Comparison of ENCODE assay signal across 35 cellular contexts in the genomic region with DNA sequence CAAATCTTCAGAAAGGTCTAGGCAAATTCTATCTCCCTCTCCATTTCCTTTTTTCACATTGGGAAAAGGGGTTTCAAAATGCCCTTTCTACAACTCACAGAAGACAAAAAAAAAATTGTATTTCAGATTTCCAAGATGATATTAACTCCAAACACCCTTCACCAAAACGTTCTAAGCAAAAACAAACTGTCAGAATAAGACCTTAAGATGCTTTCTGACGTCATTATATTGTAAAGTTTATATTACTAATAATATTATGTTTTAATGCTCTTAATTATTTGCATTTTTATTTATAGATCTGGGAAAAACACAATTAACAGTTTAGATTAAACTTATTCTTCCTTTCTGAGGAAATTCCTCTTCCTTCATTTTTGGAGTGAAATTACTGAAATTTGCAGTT.
"Had no signal": no experiment of that assay in that cellular context is flagged by ENCODE, and none has a peak within 500 bp of the region (broad histone marks: within the 10 kb centered on the region; RNA-seq: fewer than 3 reads in every experiment).

No MANE protein-coding gene starts in this region.

- H3K9me3 ChIP-seq: MG63 had no signal

- H3K4me3 ChIP-seq: MG63 had no signal

- H3K36me3 ChIP-seq: MG63 had no signal

- H3K27me3 ChIP-seq: MG63 had no signal

- DNase-seq: Karpas-422, Kasumi-1, MG63, MM.1S, MV-4-11, NCI-H1048, NCI-H1092, NCI-H1092 treated with DMSO at 0.1 percent for 48 hours, NCI-H1105, NCI-H1105 treated with DMSO at 0.1 percent for 48 hours, NCI-H1417, NCI-H1417 treated with DMSO at 0.1 percent for 48 hours, NCI-H1436, NCI-H1436 treated with DMSO at 0.1 percent for 48 hours, NCI-H146, NCI-H1694, NCI-H1694 treated with DMSO at 0.1 percent for 48 hours, NCI-H187, NCI-H187 treated with DMSO at 0.1 percent for 48 hours, NCI-H1930, NCI-H2029, NCI-H2029 treated with DMSO at 0.1 percent for 48 hours, NCI-H2081, NCI-H2081 treated with DMSO at 0.1 percent for 48 hours, NCI-H2107, NCI-H2171, NCI-H2171 treated with DMSO at 0.1 percent for 48 hours, NCI-H2227 treated with DMSO at 0.1 percent for 48 hours, NCI-H226, NCI-H345, NCI-H446, NCI-H446 treated with DMSO at 0.1 percent for 48 hours, NCI-H510A, NCI-H510A treated with DMSO at 0.1 percent for 48 hours, NCI-H524 had no signal
